Comparison of ENCODE assay signal across 18 cellular contexts in genomic region chr2:105468655-105469042, GRCh38.
DNase-seq lines count a peak whose midpoint lies in the region; ATAC-seq and TF ChIP-seq lines count a peak whose summit lies in the region.
"Had no signal": no experiment of that assay in that cellular context is flagged by ENCODE, and none has a peak within 500 bp of the region (broad histone marks: within the 10 kb centered on the region; RNA-seq: fewer than 3 reads in every experiment).

No MANE protein-coding gene starts in this region.

- H3K79me2 ChIP-seq in PC-9 (ENCODE audit: low read depth): no peaks in the 10 kb centered on the region

- no peak overlapping the region for H2AFZ ChIP-seq in PC-9

- no peak for ATAC-seq in stimulated activated naive CD8-positive, alpha-beta T cell treated with anti-CD3 and anti-CD28 coated beads, Interleukin-15, Interleukin-2, amounts not matched to agents 100 U/mL and 50 U/mL, for 24 hours
- ATAC-seq in HG03432 (IDR thresholded peaks at IDR 0.05; ENCODE audit: unreplicated experiment) (no peak), HG02970 (IDR thresholded peaks at IDR 0.05; ENCODE audit: low FRiP score, unreplicated experiment) (no peak)
- ATAC-seq: HCT116, left lung had no signal

- 83% methylated on average over 1 of the region's 6 CpGs; no CpG with 5 or more reads in 1 of the 2 donors for WGBS in esophagus squamous epithelium, 2 donors

- peak overlapping the region; percentile 57 for H3K4me3 Mint-ChIP-seq in T-helper 2 cell treated with Interferon-gamma antibody and Interleukin-4, amounts not matched to agents 5 μg/mL and 100 μg/mL, for 36 hours
- no peak overlapping the region for H3K4me3 Mint-ChIP-seq in stimulated activated naive CD8-positive, alpha-beta T cell treated with anti-CD3 and anti-CD28 coated beads, Interleukin-15, Interleukin-2, amounts not matched to agents 100 ng/mL and 50 ng/mL, for 24 hours
- H3K4me3 Mint-ChIP-seq: dendritic cell treated with granulocyte-macrophage colony-stimulating factor and Interleukin-4, amounts not matched to agents 40 ng/mL and 50 ng/mL, for 4 days; IgD-negative memory B cell had no signal

- no peaks in the 10 kb centered on the region for H3K27me3 ChIP-seq in esophagus squamous epithelium
- H3K27me3 ChIP-seq in PC-9 (ENCODE audit: insufficient read depth, low read depth): no peaks in the 10 kb centered on the region
- H3K27me3 ChIP-seq: heart right ventricle, left lung had no signal

- peaks cover 12% of the 10 kb centered on the region for H3K4me1 Mint-ChIP-seq in T-helper 2 cell treated with Interferon-gamma antibody and Interleukin-4, amounts not matched to agents 5 μg/mL and 100 μg/mL, for 36 hours (ENCODE audit: low read depth)
- H3K4me1 Mint-ChIP-seq in stimulated activated naive CD8-positive, alpha-beta T cell treated with anti-CD3 and anti-CD28 coated beads, Interleukin-15, Interleukin-2, amounts not matched to agents 100 ng/mL and 50 ng/mL, for 24 hours (ENCODE audit: low read depth): peaks cover 16% of the 10 kb centered on the region

- H3K27ac Mint-ChIP-seq in T-helper 2 cell treated with Interferon-gamma antibody and Interleukin-4, amounts not matched to agents 5 μg/mL and 100 μg/mL, for 36 hours: peak overlapping the region; percentile 75
- H3K27ac Mint-ChIP-seq in stimulated activated naive CD8-positive, alpha-beta T cell treated with anti-CD3 and anti-CD28 coated beads, Interleukin-15, Interleukin-2, amounts not matched to agents 100 ng/mL and 50 ng/mL, for 24 hours: peak overlapping the region; percentile 64
- H3K27ac Mint-ChIP-seq: dendritic cell treated with granulocyte-macrophage colony-stimulating factor and Interleukin-4, amounts not matched to agents 40 ng/mL and 50 ng/mL, for 4 days; IgD-negative memory B cell; immature natural killer cell had no signal

- no peak for DNase-seq in T-helper 2 cell treated with Interferon-gamma antibody and Interleukin-4, amounts not matched to agents 5 μg/mL and 100 μg/mL, for 36 hours (ENCODE audit: low spot score)
- DNase-seq in T-helper 2 cell (no peak), esophagus squamous epithelium (lab: John Stamatoyannopoulos, UW) (no peak), PC-9 (no peak)
- DNase-seq in stimulated activated naive CD8-positive, alpha-beta T cell treated with anti-CD3 and anti-CD28 coated beads, Interleukin-15, Interleukin-2, amounts not matched to agents 100 U/mL and 50 U/mL, for 24 hours: no peak
- DNase-seq: COR-L47; heart right ventricle; immature natural killer cell; left lung; midbrain; stimulated activated CD4-positive, alpha-beta T cell treated with anti-CD3 and anti-CD28 coated beads, Interleukin-4, amount 100 ng/mL, for 24 hours had no signal

- POLR2A ChIA-PET in PC-9 (lab: Charles Lee; ENCODE audit: unreplicated experiment): no interaction called here

- H3K9me3 ChIP-seq in esophagus squamous epithelium (no peaks in the 10 kb centered on the region), PC-9 (ENCODE audit: insufficient read depth, low read depth) (no peaks in the 10 kb centered on the region)
- H3K9me3 ChIP-seq: heart right ventricle, left lung had no signal

- H3K27ac ChIP-seq in esophagus squamous epithelium: peak overlapping the region in 3 of 4 donors; percentile 7 to 45 (median 27)
- H3K27ac ChIP-seq in PC-9: no peak overlapping the region
- H3K27ac ChIP-seq: 22Rv1, heart right ventricle, left lung had no signal

- no peaks in the 10 kb centered on the region for H4K20me1 ChIP-seq in PC-9 (ENCODE audit: insufficient read depth)

- no peaks in the 10 kb centered on the region for H3F3A ChIP-seq in PC-9 (ENCODE audit: insufficient read depth, low read depth)

- BruUV-seq in PC-9 (replicated peaks; lab: Mats Ljungman, UMichigan): no TSS peak

- peaks cover 12% of the 10 kb centered on the region for H3K27me3 Mint-ChIP-seq in T-helper 2 cell treated with Interferon-gamma antibody and Interleukin-4, amounts not matched to agents 5 μg/mL and 100 μg/mL, for 36 hours (ENCODE audit: low read depth)
- peaks cover 10% of the 10 kb centered on the region for H3K27me3 Mint-ChIP-seq in stimulated activated naive CD8-positive, alpha-beta T cell treated with anti-CD3 and anti-CD28 coated beads, Interleukin-15, Interleukin-2, amounts not matched to agents 100 ng/mL and 50 ng/mL, for 24 hours

- no peak for TF ChIP-seq CTCF in esophagus squamous epithelium (IDR thresholded peaks at IDR 0.05)
- TF ChIP-seq CTCF in PC-9 (conservative IDR thresholded peaks at IDR 0.05): no peak

- H3K9me2 ChIP-seq in PC-9 (ENCODE audit: insufficient read depth): no peaks in the 10 kb centered on the region

- H3K36me3 Mint-ChIP-seq in T-helper 2 cell treated with Interferon-gamma antibody and Interleukin-4, amounts not matched to agents 5 μg/mL and 100 μg/mL, for 36 hours (ENCODE audit: low read depth): no peaks in the 10 kb centered on the region
- no peaks in the 10 kb centered on the region for H3K36me3 Mint-ChIP-seq in stimulated activated naive CD8-positive, alpha-beta T cell treated with anti-CD3 and anti-CD28 coated beads, Interleukin-15, Interleukin-2, amounts not matched to agents 100 ng/mL and 50 ng/mL, for 24 hours (ENCODE audit: low read depth)
- H3K36me3 Mint-ChIP-seq: IgD-negative memory B cell, immature natural killer cell had no signal

- H3K36me3 ChIP-seq in esophagus squamous epithelium: no peaks in the 10 kb centered on the region
- no peaks in the 10 kb centered on the region for H3K36me3 ChIP-seq in PC-9 (ENCODE audit: low read depth)
- H3K36me3 ChIP-seq: heart right ventricle, left lung had no signal

- intact Hi-C loops in esophagus squamous epithelium (cut with DNase I): no loop called here
- intact Hi-C loops in PC-9 (cut with micrococcal nuclease; ENCODE audit: unreplicated experiment): no loop called here

- no peaks in the 10 kb centered on the region for H3K9me3 Mint-ChIP-seq in T-helper 2 cell treated with Interferon-gamma antibody and Interleukin-4, amounts not matched to agents 5 μg/mL and 100 μg/mL, for 36 hours
- no peaks in the 10 kb centered on the region for H3K9me3 Mint-ChIP-seq in stimulated activated naive CD8-positive, alpha-beta T cell treated with anti-CD3 and anti-CD28 coated beads, Interleukin-15, Interleukin-2, amounts not matched to agents 100 ng/mL and 50 ng/mL, for 24 hours
- H3K9me3 Mint-ChIP-seq: dendritic cell treated with granulocyte-macrophage colony-stimulating factor and Interleukin-4, amounts not matched to agents 40 ng/mL and 50 ng/mL, for 4 days; IgD-negative memory B cell; immature natural killer cell had no signal

- H3K4me1 ChIP-seq in esophagus squamous epithelium (peaks cover 0 to 13% (median 0%) of the 10 kb centered on the region in 3 donors), PC-9 (replicated peaks; ENCODE audit: insufficient read depth) (peaks cover 15% of the 10 kb centered on the region)
- H3K4me1 ChIP-seq: left lung had no signal

- CTCF ChIA-PET in PC-9 (lab: Charles Lee): no interaction called here

- no peak overlapping the region; the same call in 1 of the 2 replicates for H3K4me2 ChIP-seq in PC-9

- no peak for TF ChIP-seq POLR2A in esophagus squamous epithelium (IDR thresholded peaks at IDR 0.05)

- H3K4me3 ChIP-seq in esophagus squamous epithelium: no peak overlapping the region
- H3K4me3 ChIP-seq in PC-9: no peak overlapping the region
- H3K4me3 ChIP-seq: heart right ventricle, left lung had no signal
